Comparison of ENCODE assay signal across 1 cellular context in genomic region chr1:26408604-26409003, GRCh38.
TF ChIP-seq lines count a peak whose summit lies in the region.

No MANE protein-coding gene starts in this region.

TF ChIP-seq in HEK293, 187 proteins besides CTCF, POLR2A, EP300 and RAD21 (continued from another document and continues in another):
- TF ChIP-seq PRDM10 (tag by site-specific recombination; IDR thresholded peaks at IDR 0.05) = no peak
- no peak for TF ChIP-seq ZNF561 (tag by site-specific recombination; IDR thresholded peaks at IDR 0.05; ENCODE audit: borderline replicate concordance)
- TF ChIP-seq ZBTB48 (tag by site-specific recombination; IDR thresholded peaks at IDR 0.05) = no peak
- no peak for TF ChIP-seq ZNF10 (tag by site-specific recombination; IDR thresholded peaks at IDR 0.05)
- 0 out of 2 replicates have a peak, but pooled peaks have one; percentile 23 for TF ChIP-seq ZNF660 (tag by site-specific recombination; IDR thresholded peaks at IDR 0.05)
- TF ChIP-seq MYNN (tag by site-specific recombination; IDR thresholded peaks at IDR 0.05; ENCODE audit: borderline replicate concordance) = no peak
- 0 out of 2 replicates have a peak, but pooled peaks have one; percentile 25 for TF ChIP-seq IKZF3 (tag by site-specific recombination; IDR thresholded peaks at IDR 0.05)
- no peak for TF ChIP-seq ZSCAN5A (tag by site-specific recombination; IDR thresholded peaks at IDR 0.05)
- no peak for TF ChIP-seq ZNF518A (tag by site-specific recombination; conservative IDR thresholded peaks at IDR 0.05; ENCODE audit: low read depth)
- TF ChIP-seq MEIS1 (CRISPR knock-in tag; IDR thresholded peaks at IDR 0.05; ENCODE audit: borderline replicate concordance) = peak; percentile 94
- TF ChIP-seq ATF2 (tag by site-specific recombination; IDR thresholded peaks at IDR 0.05; ENCODE audit: low read depth) = no peak
- no peak for TF ChIP-seq ZNF677 (tag by site-specific recombination; IDR thresholded peaks at IDR 0.05)
- TF ChIP-seq ZNF501 (tag by site-specific recombination; IDR thresholded peaks at IDR 0.05) = 0 out of 2 replicates have a peak, but pooled peaks have one; percentile 24
- TF ChIP-seq ZNF610 (tag by site-specific recombination; IDR thresholded peaks at IDR 0.05; ENCODE audit: borderline replicate concordance) = no peak
- peak; percentile 95 for TF ChIP-seq HOXA7 (CRISPR knock-in tag; IDR thresholded peaks at IDR 0.05; ENCODE audit: borderline replicate concordance)
- TF ChIP-seq ZNF670 (tag by site-specific recombination; IDR thresholded peaks at IDR 0.05; ENCODE audit: low read depth) = no peak
- no peak for TF ChIP-seq ZNF473 (tag by site-specific recombination; IDR thresholded peaks at IDR 0.05)
- no peak for TF ChIP-seq ZNF837 (tag by site-specific recombination; IDR thresholded peaks at IDR 0.05)
- peak; percentile 98 for TF ChIP-seq HOXC10 (CRISPR knock-in tag; IDR thresholded peaks at IDR 0.05)
- peak; percentile 98 for TF ChIP-seq PBX3 (CRISPR knock-in tag; IDR thresholded peaks at IDR 0.05)
- no peak for TF ChIP-seq ZNF112 (tag by site-specific recombination; IDR thresholded peaks at IDR 0.05)
- no peak for TF ChIP-seq ZSCAN23 (tag by site-specific recombination; IDR thresholded peaks at IDR 0.05)
- TF ChIP-seq ZSCAN30 (tag by site-specific recombination; IDR thresholded peaks at IDR 0.05) = 0 out of 2 replicates have a peak, but pooled peaks have one; percentile 48
- peak; percentile 97 for TF ChIP-seq HOXD13 (CRISPR knock-in tag; IDR thresholded peaks at IDR 0.05; ENCODE audit: borderline replicate concordance)
- no peak for TF ChIP-seq ZNF274 (IDR thresholded peaks at IDR 0.05; ENCODE audit: low read length)
- TF ChIP-seq ZNF274 (tag by site-specific recombination; IDR thresholded peaks at IDR 0.05; ENCODE audit: borderline replicate concordance) = no peak
- no peak for TF ChIP-seq KLF10 (tag by site-specific recombination; IDR thresholded peaks at IDR 0.05)
- no peak for TF ChIP-seq ZNF76 (tag by site-specific recombination; IDR thresholded peaks at IDR 0.05; ENCODE audit: borderline replicate concordance, low read depth)
- TF ChIP-seq PATZ1 (tag by site-specific recombination; IDR thresholded peaks at IDR 0.05) = no peak
- TF ChIP-seq ZNF692 (tag by site-specific recombination; IDR thresholded peaks at IDR 0.05) = no peak
- no peak for TF ChIP-seq ZNF292 (tag by site-specific recombination; IDR thresholded peaks at IDR 0.05; ENCODE audit: borderline replicate concordance, low read depth)
- TF ChIP-seq GFI1B (tag by site-specific recombination; IDR thresholded peaks at IDR 0.05) = no peak
- no peak for TF ChIP-seq BCL11B (tag by site-specific recombination; IDR thresholded peaks at IDR 0.05; ENCODE audit: low read depth)
- TF ChIP-seq REST (tag by site-specific recombination; IDR thresholded peaks at IDR 0.05) = peak; percentile 100
- no peak for TF ChIP-seq ZNF585B (tag by site-specific recombination; IDR thresholded peaks at IDR 0.05)
- TF ChIP-seq ZNF266 (tag by site-specific recombination; IDR thresholded peaks at IDR 0.05; ENCODE audit: low read depth) = no peak
- TF ChIP-seq ZNF311 (tag by site-specific recombination; IDR thresholded peaks at IDR 0.05; ENCODE audit: borderline replicate concordance) = no peak
- TF ChIP-seq ZNF362 (tag by site-specific recombination; IDR thresholded peaks at IDR 0.05) = no peak
- 0 out of 2 replicates have a peak, but pooled peaks have one; percentile 15 for TF ChIP-seq KLF8 (tag by site-specific recombination; IDR thresholded peaks at IDR 0.05)
